8 cellular contexts compared by ENCODE assay signal in the genomic region with DNA sequence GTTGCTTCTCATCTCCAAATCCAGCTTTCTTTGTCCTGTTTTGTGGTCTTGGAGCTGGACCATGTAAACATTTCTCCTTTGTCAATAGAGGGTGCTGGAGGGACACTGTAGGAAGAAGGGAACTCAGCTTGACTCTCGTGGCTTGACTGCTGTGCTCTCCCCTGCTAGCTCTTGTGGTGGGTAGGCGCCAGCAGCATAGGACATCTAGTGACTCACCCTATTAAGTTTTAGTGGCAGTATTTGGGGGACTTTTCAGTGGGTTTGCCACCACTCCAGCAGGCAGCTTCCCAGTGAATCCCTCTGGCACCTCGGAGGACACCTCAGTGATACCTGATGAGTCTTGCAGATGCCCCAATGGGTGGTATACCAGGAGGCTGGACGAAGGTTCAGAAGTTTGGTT.
DNase-seq lines count a peak whose midpoint lies in the region; ATAC-seq and TF ChIP-seq lines count a peak whose summit lies in the region.

No MANE protein-coding gene starts in this region.

- TF ChIP-seq POLR2A in gastrocnemius medialis (IDR thresholded peaks at IDR 0.05) = no peak

- no TSS peak for BruUV-seq in Calu3 (replicated peaks; lab: Mats Ljungman, UMichigan)

- H3K9me3 ChIP-seq in SK-N-SH (no peaks in the 10 kb centered on the region), smooth muscle cell (replicated peaks; ENCODE audit: low read depth) (no peaks in the 10 kb centered on the region), gastrocnemius medialis (no peaks in the 10 kb centered on the region)

- no peaks in the 10 kb centered on the region for H3K4me1 Mint-ChIP-seq in Calu3 (ENCODE audit: low read depth, unreplicated experiment)

- H3K79me2 ChIP-seq in SK-N-SH (ENCODE audit: insufficient read depth) = no peaks in the 10 kb centered on the region
- no peaks in the 10 kb centered on the region for H3K79me2 ChIP-seq in smooth muscle cell (ENCODE audit: low read depth)

- H3K27ac Mint-ChIP-seq in Calu3 (ENCODE audit: unreplicated experiment) = no peak overlapping the region

- H4K20me1 ChIP-seq in SK-N-SH (ENCODE audit: insufficient read depth) = no peaks in the 10 kb centered on the region
- H4K20me1 ChIP-seq in smooth muscle cell (ENCODE audit: low read depth) = no peaks in the 10 kb centered on the region

- H3K4me2 ChIP-seq in SK-N-SH (no peak overlapping the region), smooth muscle cell (no peak overlapping the region)

- DNase-seq in Calu3 (peak; percentile 54), SK-N-SH (peak; percentile 22), globus pallidus (ENCODE audit: low spot score) (peak; percentile 59), smooth muscle cell (lab: John Stamatoyannopoulos, UW; ENCODE audit: unreplicated experiment) (no peak), GM19238 (ENCODE audit: insufficient read length, low spot score) (no peak), NCI-H2081 treated with DMSO at 0.1 percent for 48 hours (lab: John Stamatoyannopoulos, UW) (no peak), gastrocnemius medialis (no peak)

- H3K4me1 ChIP-seq in SK-N-SH (ENCODE audit: control insufficient read depth in 1 of 2, insufficient read depth in 2 of 2, low read depth in 1 of 2, low read length in 1 of 2) (peaks cover 0 to 7% of the 10 kb centered on the region in 2 experiments; a peak in 1 of 4 replicates), smooth muscle cell (ENCODE audit: low read depth) (no peaks in the 10 kb centered on the region), gastrocnemius medialis (no peaks in the 10 kb centered on the region)

- H3K27me3 Mint-ChIP-seq in Calu3 (ENCODE audit: unreplicated experiment) = no peaks in the 10 kb centered on the region

- peak; percentile 84 for TF ChIP-seq RAD21 in SK-N-SH (IDR thresholded peaks at IDR 0.05; ENCODE audit: low read length)

- no peaks in the 10 kb centered on the region for H3K27me3 ChIP-seq in SK-N-SH (ENCODE audit: insufficient read depth)
- H3K27me3 ChIP-seq in smooth muscle cell (ENCODE audit: low read depth) = no peaks in the 10 kb centered on the region
- no peaks in the 10 kb centered on the region for H3K27me3 ChIP-seq in gastrocnemius medialis

- TF ChIP-seq CTCF in Calu3 (IDR thresholded peaks at IDR 0.05; ENCODE audit: unreplicated experiment) (peak; percentile 66), SK-N-SH (IDR thresholded peaks at IDR 0.05) (peak; percentile 34), smooth muscle cell (IDR thresholded peaks at IDR 0.05; ENCODE audit: borderline replicate concordance, insufficient read depth, poor library complexity, severe bottlenecking) (peak; percentile 36), gastrocnemius medialis (IDR thresholded peaks at IDR 0.05 in 4 of 5, conservative IDR thresholded peaks at IDR 0.05 in 1 of 5) (peak in 1 of 5 experiments; percentile 6)

- in situ Hi-C loops in gastrocnemius medialis (cut with MboI; ENCODE audit: low sequenced_read_pairs in 4 of 4) = loop anchor here in 1 of 4 donors (25.0 kb wide), 1 partner anchor 325 kb away; no protein-coding TSS in a partner anchor

- TF ChIP-seq EP300 in SK-N-SH (IDR thresholded peaks at IDR 0.05; ENCODE audit: borderline replicate concordance in 1 of 2, low read depth in 1 of 2, low read length in 1 of 2) = no peak

- intact Hi-C loops in Calu3 (cut with micrococcal nuclease; ENCODE audit: unreplicated experiment) = loop anchor here (1.0 to 2.0 kb wide), 3 partner anchors 42 to 269 kb away; no protein-coding TSS in a partner anchor
- intact Hi-C loops in gastrocnemius medialis (cut with DNase I; ENCODE audit: low total_unique reads) = no loop called here

- H3K9me2 ChIP-seq in SK-N-SH = no peaks in the 10 kb centered on the region

- H3K9me3 Mint-ChIP-seq in Calu3 (ENCODE audit: low read depth, unreplicated experiment) = no peaks in the 10 kb centered on the region

- H3K36me3 ChIP-seq in SK-N-SH (replicated peaks in 1 of 2; ENCODE audit: control insufficient read depth in 1 of 2, insufficient read depth in 2 of 2, low read length in 1 of 2) = no peaks in the 10 kb centered on the region
- H3K36me3 ChIP-seq in smooth muscle cell (ENCODE audit: low read depth) = no peaks in the 10 kb centered on the region
- no peaks in the 10 kb centered on the region for H3K36me3 ChIP-seq in gastrocnemius medialis

- ATAC-seq in HG03354 (IDR thresholded peaks at IDR 0.05; ENCODE audit: poor library complexity, severe bottlenecking, unreplicated experiment) = peak; percentile 48
- no peak for ATAC-seq in gastrocnemius medialis

- H3F3A ChIP-seq in SK-N-SH (replicated peaks; ENCODE audit: insufficient read depth) = no peaks in the 10 kb centered on the region
- peaks cover 4% of the 10 kb centered on the region for H3F3A ChIP-seq in smooth muscle cell (ENCODE audit: low read depth)

- POLR2A ChIA-PET in SK-N-SH (lab: Yijun Ruan, JAX) = no interaction called here

- H3K4me3 ChIP-seq in SK-N-SH (ENCODE audit: low read depth in 2 of 2, low read length in 1 of 2) (no peak overlapping the region), smooth muscle cell (no peak overlapping the region), gastrocnemius medialis (no peak overlapping the region)

- CTCF ChIA-PET in Calu3 (lab: Charles Lee) (interaction anchor here (0.5 to 1.9 kb wide), 13 partner anchors 19 to 341 kb away, joined by 3 to 46 read pairs (median 4); a partner anchor contains a TSS), SK-N-SH (lab: Yijun Ruan, JAX) (interaction anchor here (0.5 to 2.0 kb wide), 35 partner anchors 14 to 341 kb away, joined by 3 to 25 read pairs (median 4); a partner anchor contains a TSS)

- no peak overlapping the region for H3K9ac ChIP-seq in SK-N-SH
- H3K9ac ChIP-seq in smooth muscle cell (ENCODE audit: low read depth) = no peak overlapping the region

- H2AFZ ChIP-seq in SK-N-SH (ENCODE audit: low read depth) = no peak overlapping the region
- no peak overlapping the region for H2AFZ ChIP-seq in smooth muscle cell (ENCODE audit: low read depth)

- no peak overlapping the region for H3K27ac ChIP-seq in SK-N-SH (ENCODE audit: low read depth in 2 of 2, low read length in 1 of 2)
- no peak overlapping the region for H3K27ac ChIP-seq in smooth muscle cell (ENCODE audit: low read depth)
- no peak overlapping the region for H3K27ac ChIP-seq in gastrocnemius medialis

- 54% methylated on average over 2 of the region's 4 CpGs for WGBS in SK-N-SH (ENCODE audit: low lambda C conversion rate)
- 40% methylated on average over 4 of the region's 4 CpGs for WGBS in smooth muscle cell (ENCODE audit: low lambda C conversion rate)

- no peak overlapping the region for H3K4me3 Mint-ChIP-seq in Calu3 (ENCODE audit: low read depth, unreplicated experiment)

- H3K36me3 Mint-ChIP-seq in Calu3 (ENCODE audit: insufficient read depth, unreplicated experiment) = no peaks in the 10 kb centered on the region

TF ChIP-seq in SK-N-SH, 30 proteins besides CTCF, POLR2A, EP300 and RAD21:
- no peak for TF ChIP-seq TCF12 (IDR thresholded peaks at IDR 0.05)
- TF ChIP-seq SMC3 (IDR thresholded peaks at IDR 0.05; ENCODE audit: low read depth, low read length) = peak; percentile 68; the same call in 1 of the 2 replicates

Comparison
In these comparisons a context has a peak if more than half of its experiments do, and no peak if none do; other contexts are left out.
1. DNase-seq: peak in Calu3 (single experiment), SK-N-SH (single experiment) and globus pallidus (single experiment); none in smooth muscle cell (single experiment), GM19238 (single experiment), NCI-H2081 treated with DMSO at 0.1 percent for 48 hours (single experiment) and gastrocnemius medialis (0 of 2).